Comparison of ENCODE assay signal across 2 cellular contexts in genomic region chr2:15688924-15689568, GRCh38.
TF ChIP-seq lines count a peak whose summit lies in the region.

No MANE protein-coding gene starts in this region.

TF ChIP-seq in H1, 55 proteins besides CTCF, POLR2A, EP300 and RAD21 (continued from another document):
- no peak for TF ChIP-seq POLR2AphosphoS5 (IDR thresholded peaks at IDR 0.05; ENCODE audit: low read depth, low read length)
- no peak for TF ChIP-seq TAF7 (optimal IDR thresholded peaks at IDR 0.05; ENCODE audit: borderline replicate concordance, low read depth, low read length)
- no peak for TF ChIP-seq ASH2L (IDR thresholded peaks at IDR 0.05; ENCODE audit: low read length)
- TF ChIP-seq CHD2 (IDR thresholded peaks at IDR 0.05; ENCODE audit: low read length) = no peak
- TF ChIP-seq RXRA (IDR thresholded peaks at IDR 0.05; ENCODE audit: insufficient read depth, low read depth, low read length) = no peak
- no peak for TF ChIP-seq SAP30 (IDR thresholded peaks at IDR 0.05; ENCODE audit: insufficient read depth, insufficient replicate concordance, low read length)
- no peak for TF ChIP-seq TEAD4 (IDR thresholded peaks at IDR 0.05; ENCODE audit: low read depth, low read length)
- TF ChIP-seq RNF2 (IDR thresholded peaks at IDR 0.05; ENCODE audit: borderline replicate concordance, low read depth, low read length, missing control alignments, poor library complexity, severe bottlenecking) = no peak
- no peak for TF ChIP-seq TBP (IDR thresholded peaks at IDR 0.05; ENCODE audit: low read depth, low read length)
- no peak for TF ChIP-seq SP1 (IDR thresholded peaks at IDR 0.05; ENCODE audit: low read depth, low read length)
- no peak for TF ChIP-seq SIRT6 (IDR thresholded peaks at IDR 0.05; ENCODE audit: low read length)

TF ChIP-seq in HepG2, 621 proteins besides CTCF, POLR2A, EP300 and RAD21 (continued from another document):
- TF ChIP-seq ELK4 (CRISPR knock-in tag; IDR thresholded peaks at IDR 0.05; ENCODE audit: borderline replicate concordance) (no peak), KDM4B (CRISPR knock-in tag; IDR thresholded peaks at IDR 0.05) (no peak), ZNF331 (CRISPR knock-in tag; IDR thresholded peaks at IDR 0.05) (no peak)
